19 cellular contexts compared by ENCODE assay signal in genomic region chr18:54883816-54884604, GRCh38. TPM values are rescaled to one million over a fixed set of nuclear protein-coding genes. Genes with fewer than 3 reads are reported as not detected.
"Had no signal": no experiment of that assay in that cellular context is flagged by ENCODE, and none has a peak within 500 bp of the region (broad histone marks: within the 10 kb centered on the region; RNA-seq: fewer than 3 reads in every experiment).

No MANE protein-coding gene starts in this region.

- H3K4me1 Mint-ChIP-seq: activated CD4-positive, alpha-beta memory T cell treated with anti-CD3 and anti-CD28 coated beads, Interleukin-2, amount 10 ng/mL, durations not matched to agents 7 days and 5 days; activated CD4-positive, alpha-beta T cell treated with anti-CD3 and anti-CD28 coated beads for 36 hours; activated naive CD4-positive, alpha-beta T cell treated with anti-CD3 and anti-CD28 coated beads, Interleukin-2, amount 10 ng/mL, durations not matched to agents 7 days and 5 days; naive B cell had no signal

- H3K36me3 ChIP-seq: gastroesophageal sphincter, upper lobe of right lung, WERI-Rb-1 had no signal

- ATAC-seq: activated CD4-positive, alpha-beta T cell treated with anti-CD3 and anti-CD28 coated beads for 36 hours; gastroesophageal sphincter; left lobe of liver; upper lobe of right lung had no signal

- H3K27me3 Mint-ChIP-seq: activated CD4-positive, alpha-beta memory T cell treated with anti-CD3 and anti-CD28 coated beads, Interleukin-2, amount 10 ng/mL, durations not matched to agents 7 days and 5 days; activated CD4-positive, alpha-beta T cell treated with anti-CD3 and anti-CD28 coated beads for 36 hours; activated naive CD4-positive, alpha-beta T cell treated with anti-CD3 and anti-CD28 coated beads, Interleukin-2, amount 10 ng/mL, durations not matched to agents 7 days and 5 days; activated T-cell treated with anti-CD3 and anti-CD28 coated beads, Interleukin-2, amount 50 U/mL, for 24 hours; brain; dendritic cell treated with granulocyte-macrophage colony-stimulating factor and Interleukin-4, amounts not matched to agents 40 ng/mL and 50 ng/mL, for 4 days; stimulated activated naive CD8-positive, alpha-beta T cell treated with anti-CD3 and anti-CD28 coated beads, Interleukin-15, Interleukin-2, amounts not matched to agents 100 ng/mL and 50 ng/mL, for 24 hours had no signal

- H3K27ac Mint-ChIP-seq: activated CD4-positive, alpha-beta memory T cell treated with anti-CD3 and anti-CD28 coated beads, Interleukin-2, amount 10 ng/mL, durations not matched to agents 7 days and 5 days; activated CD4-positive, alpha-beta T cell treated with anti-CD3 and anti-CD28 coated beads for 36 hours; activated naive CD4-positive, alpha-beta T cell treated with anti-CD3 and anti-CD28 coated beads, Interleukin-2, amount 10 ng/mL, durations not matched to agents 7 days and 5 days; activated T-cell treated with anti-CD3 and anti-CD28 coated beads, Interleukin-2, amount 50 U/mL, for 24 hours; brain; dendritic cell treated with granulocyte-macrophage colony-stimulating factor and Interleukin-4, amounts not matched to agents 40 ng/mL and 50 ng/mL, for 4 days; naive B cell; stimulated activated naive CD8-positive, alpha-beta T cell treated with anti-CD3 and anti-CD28 coated beads, Interleukin-15, Interleukin-2, amounts not matched to agents 100 ng/mL and 50 ng/mL, for 24 hours had no signal

- H3K9me3 ChIP-seq: gastroesophageal sphincter, testis, upper lobe of right lung had no signal

- H3K4me3 Mint-ChIP-seq: activated CD4-positive, alpha-beta memory T cell treated with anti-CD3 and anti-CD28 coated beads, Interleukin-2, amount 10 ng/mL, durations not matched to agents 7 days and 5 days; activated CD4-positive, alpha-beta T cell treated with anti-CD3 and anti-CD28 coated beads for 36 hours; activated naive CD4-positive, alpha-beta T cell treated with anti-CD3 and anti-CD28 coated beads, Interleukin-2, amount 10 ng/mL, durations not matched to agents 7 days and 5 days; activated T-cell treated with anti-CD3 and anti-CD28 coated beads, Interleukin-2, amount 50 U/mL, for 24 hours; brain; dendritic cell treated with granulocyte-macrophage colony-stimulating factor and Interleukin-4, amounts not matched to agents 40 ng/mL and 50 ng/mL, for 4 days; naive B cell; stimulated activated naive CD8-positive, alpha-beta T cell treated with anti-CD3 and anti-CD28 coated beads, Interleukin-15, Interleukin-2, amounts not matched to agents 100 ng/mL and 50 ng/mL, for 24 hours had no signal

- H3K27me3 ChIP-seq: gastroesophageal sphincter, testis, upper lobe of right lung had no signal

- H2AFZ ChIP-seq: parathyroid adenoma had no signal

- H3K27ac ChIP-seq: epithelial cell of prostate, gastroesophageal sphincter, parathyroid adenoma, skin epidermis, testis, upper lobe of right lung, WERI-Rb-1 had no signal

- H3K9ac ChIP-seq: parathyroid adenoma had no signal

- H3K4me3 ChIP-seq: gastroesophageal sphincter, skin epidermis, testis, upper lobe of right lung had no signal

- H3K79me2 ChIP-seq: parathyroid adenoma had no signal

- H3K9me3 Mint-ChIP-seq: activated CD4-positive, alpha-beta memory T cell treated with anti-CD3 and anti-CD28 coated beads, Interleukin-2, amount 10 ng/mL, durations not matched to agents 7 days and 5 days; activated naive CD4-positive, alpha-beta T cell treated with anti-CD3 and anti-CD28 coated beads, Interleukin-2, amount 10 ng/mL, durations not matched to agents 7 days and 5 days; activated T-cell treated with anti-CD3 and anti-CD28 coated beads, Interleukin-2, amount 50 U/mL, for 24 hours; dendritic cell treated with granulocyte-macrophage colony-stimulating factor and Interleukin-4, amounts not matched to agents 40 ng/mL and 50 ng/mL, for 4 days; stimulated activated naive CD8-positive, alpha-beta T cell treated with anti-CD3 and anti-CD28 coated beads, Interleukin-15, Interleukin-2, amounts not matched to agents 100 ng/mL and 50 ng/mL, for 24 hours had no signal

- H3K4me1 ChIP-seq: gastroesophageal sphincter, testis, upper lobe of right lung had no signal

- DNase-seq: activated CD4-positive, alpha-beta memory T cell treated with anti-CD3 and anti-CD28 coated beads, Interleukin-2, amount 10 ng/mL, durations not matched to agents 7 days and 5 days; activated CD4-positive, alpha-beta T cell treated with anti-CD3 and anti-CD28 coated beads for 36 hours; activated naive CD4-positive, alpha-beta T cell treated with anti-CD3 and anti-CD28 coated beads, Interleukin-2, amount 10 ng/mL, durations not matched to agents 7 days and 5 days; activated T-cell treated with anti-CD3 and anti-CD28 coated beads, Interleukin-2, amount 50 U/mL, for 24 hours; effector memory CD4-positive, alpha-beta T cell; naive B cell; retina; testis; upper lobe of right lung; WERI-Rb-1 had no signal

- H3K36me3 Mint-ChIP-seq: activated naive CD4-positive, alpha-beta T cell treated with anti-CD3 and anti-CD28 coated beads, Interleukin-2, amount 10 ng/mL, durations not matched to agents 7 days and 5 days; naive B cell had no signal

RNA-seq across cellular contexts. Expression of gene RAB27B, which starts 55.7 kb away (rescaled TPM):
- total RNA-seq: lung microvascular endothelial cell had no signal
